ENCODE assay signal across 14 cellular contexts in genomic region chr5:144812770-144813169, GRCh38.
A peak's percentile ranks its signal among the peaks of the same experiment; 100 is the strongest.
DNase-seq lines count a peak whose midpoint lies in the region; ATAC-seq and TF ChIP-seq lines count a peak whose summit lies in the region.
"Had no signal": no experiment of that assay in that cellular context is flagged by ENCODE, and none has a peak within 500 bp of the region (broad histone marks: within the 10 kb centered on the region; RNA-seq: fewer than 3 reads in every experiment).

No MANE protein-coding gene starts in this region.

- 79 to 80% methylated on average over 2 of the region's 2 CpGs for WGBS in sigmoid colon, 2 donors

- H3K36me3 ChIP-seq in RWPE2 (ENCODE audit: low read depth) = no peaks in the 10 kb centered on the region
- H3K36me3 ChIP-seq in sigmoid colon = no peaks in the 10 kb centered on the region
- H3K36me3 ChIP-seq: suprapubic skin had no signal

- TF ChIP-seq CTCF in RWPE2 (IDR thresholded peaks at IDR 0.05; ENCODE audit: poor library complexity, severe bottlenecking) = no peak
- no peak for TF ChIP-seq CTCF in fibroblast of the aortic adventitia (IDR thresholded peaks at IDR 0.05; ENCODE audit: insufficient read depth, low read length)
- TF ChIP-seq CTCF in sigmoid colon (IDR thresholded peaks at IDR 0.05) = no peak

- H3K9me3 ChIP-seq in RWPE2 (ENCODE audit: severe bottlenecking) (no peaks in the 10 kb centered on the region), sigmoid colon (no peaks in the 10 kb centered on the region)
- H3K9me3 ChIP-seq: suprapubic skin had no signal

- H3K4me3 ChIP-seq in RWPE2 (ENCODE audit: severe bottlenecking) = no peak overlapping the region
- H3K4me3 ChIP-seq in fibroblast of the aortic adventitia (ENCODE audit: low read depth, low read length) = no peak overlapping the region
- H3K4me3 ChIP-seq in sigmoid colon = no peak overlapping the region
- H3K4me3 ChIP-seq: suprapubic skin had no signal

- TF ChIP-seq POLR2A in sigmoid colon (IDR thresholded peaks at IDR 0.05) = no peak

- H3K27me3 Mint-ChIP-seq in activated naive CD8-positive, alpha-beta T cell treated with anti-CD3 and anti-CD28 coated beads, Interleukin-2, amount 50 U/mL, for 24 hours = no peaks in the 10 kb centered on the region
- H3K27me3 Mint-ChIP-seq: activated CD4-positive, alpha-beta memory T cell treated with anti-CD3 and anti-CD28 coated beads for 36 hours; central memory CD8-positive, alpha-beta T cell had no signal

- H3K27me3 ChIP-seq in RWPE2 (ENCODE audit: insufficient read depth, poor library complexity, severe bottlenecking) = no peaks in the 10 kb centered on the region
- no peaks in the 10 kb centered on the region for H3K27me3 ChIP-seq in sigmoid colon
- H3K27me3 ChIP-seq: suprapubic skin had no signal

- peak; percentile 83 for ATAC-seq in RWPE2 (ENCODE audit: low read depth)
- no peak for ATAC-seq in activated naive CD8-positive, alpha-beta T cell treated with anti-CD3 and anti-CD28 coated beads, Interleukin-2, amount 50 U/mL, for 24 hours

- no peaks in the 10 kb centered on the region for H3K36me3 Mint-ChIP-seq in activated naive CD8-positive, alpha-beta T cell treated with anti-CD3 and anti-CD28 coated beads, Interleukin-2, amount 50 U/mL, for 24 hours (ENCODE audit: low read depth)
- H3K36me3 Mint-ChIP-seq: activated CD4-positive, alpha-beta memory T cell treated with anti-CD3 and anti-CD28 coated beads for 36 hours had no signal

- no peaks in the 10 kb centered on the region for H3K9me3 Mint-ChIP-seq in activated naive CD8-positive, alpha-beta T cell treated with anti-CD3 and anti-CD28 coated beads, Interleukin-2, amount 50 U/mL, for 24 hours
- H3K9me3 Mint-ChIP-seq: nephron progenitor cell had no signal

- H3K4me1 Mint-ChIP-seq in activated naive CD8-positive, alpha-beta T cell treated with anti-CD3 and anti-CD28 coated beads, Interleukin-2, amount 50 U/mL, for 24 hours = no peaks in the 10 kb centered on the region
- H3K4me1 Mint-ChIP-seq: central memory CD8-positive, alpha-beta T cell; nephron progenitor cell had no signal

- H3K27ac Mint-ChIP-seq in activated naive CD8-positive, alpha-beta T cell treated with anti-CD3 and anti-CD28 coated beads, Interleukin-2, amount 50 U/mL, for 24 hours = no peak overlapping the region
- H3K27ac Mint-ChIP-seq: activated CD4-positive, alpha-beta memory T cell treated with anti-CD3 and anti-CD28 coated beads for 36 hours; nephron progenitor cell had no signal

- intact Hi-C loops in sigmoid colon (cut with DNase I) = no loop called here

- H3K4me1 ChIP-seq in RWPE2 (ENCODE audit: insufficient read depth, poor library complexity, severe bottlenecking) = no peaks in the 10 kb centered on the region
- no peaks in the 10 kb centered on the region for H3K4me1 ChIP-seq in sigmoid colon
- H3K4me1 ChIP-seq: suprapubic skin had no signal

- peak; percentile 11 for DNase-seq in GM03348 (ENCODE audit: low spot score)
- DNase-seq in RWPE2 (ENCODE audit: low spot score) = no peak
- DNase-seq in fibroblast of the aortic adventitia (ENCODE audit: low read depth) = peak; percentile 95
- DNase-seq in sigmoid colon = peak; percentile 80
- no peak for DNase-seq in activated naive CD8-positive, alpha-beta T cell treated with anti-CD3 and anti-CD28 coated beads, Interleukin-2, amount 50 U/mL, for 24 hours
- no peak for DNase-seq in COR-L47 (lab: John Stamatoyannopoulos, UW)
- no peak for DNase-seq in D341Med (ENCODE audit: low spot score)
- no peak for DNase-seq in germinal center (ENCODE audit: low spot score)
- DNase-seq: activated CD4-positive, alpha-beta memory T cell treated with anti-CD3 and anti-CD28 coated beads for 36 hours; activated gamma-delta T cell; nephron progenitor cell; small intestine had no signal

- no peak overlapping the region for H3K27ac ChIP-seq in RWPE2 (ENCODE audit: poor library complexity, severe bottlenecking)
- H3K27ac ChIP-seq in sigmoid colon = no peak overlapping the region
- H3K27ac ChIP-seq: suprapubic skin had no signal

- TF ChIP-seq EP300 in sigmoid colon (IDR thresholded peaks at IDR 0.05) = no peak

- H3K4me3 Mint-ChIP-seq in activated naive CD8-positive, alpha-beta T cell treated with anti-CD3 and anti-CD28 coated beads, Interleukin-2, amount 50 U/mL, for 24 hours = no peak overlapping the region
- H3K4me3 Mint-ChIP-seq: activated CD4-positive, alpha-beta memory T cell treated with anti-CD3 and anti-CD28 coated beads for 36 hours; central memory CD8-positive, alpha-beta T cell; nephron progenitor cell had no signal

Comparison
In these comparisons a context has a peak if more than half of its experiments do, and no peak if none do; other contexts are left out.
1. DNase-seq: peak in GM03348 (single experiment), fibroblast of the aortic adventitia (single experiment) and sigmoid colon (single experiment); none in RWPE2 (single experiment), activated naive CD8-positive, alpha-beta T cell treated with anti-CD3 and anti-CD28 coated beads, Interleukin-2, amount 50 U/mL, for 24 hours (single experiment), COR-L47 (single experiment), D341Med (single experiment) and germinal center (single experiment).